ENCODE assay signal across 8 cellular contexts in genomic region chr3:48898383-48899234, GRCh38. TPM values are rescaled to one million over a fixed set of nuclear protein-coding genes. Genes with fewer than 3 reads are reported as not detected.
A peak's percentile ranks its signal among the peaks of the same experiment; 100 is the strongest.
DNase-seq lines count a peak whose midpoint lies in the region; ATAC-seq and TF ChIP-seq lines count a peak whose summit lies in the region.

TSS of gene SLC25A20 (minus strand) at chr3:48898882. CDS start at chr3:48898794, 88 bp downstream.

- 2% methylated on average over 54 of the region's 54 CpGs for WGBS in HUES64

- H3K27ac Mint-ChIP-seq in activated T-helper 2 cell treated with anti-CD3 and anti-CD28 coated beads, Interferon-gamma antibody, Interleukin-2, Interleukin-4, amounts not matched to agents 10 μg/mL and 5 μg/mL and 100 μg/mL, durations not matched to agents 14 hours and 24 hours and 36 hours = peak within 1 kb of the TSS; percentile 94
- peak within 1 kb of the TSS; percentile 24 to 86 (median 80) for H3K27ac Mint-ChIP-seq in nephron

- H3K9me3 Mint-ChIP-seq in activated T-helper 2 cell treated with anti-CD3 and anti-CD28 coated beads, Interferon-gamma antibody, Interleukin-2, Interleukin-4, amounts not matched to agents 10 μg/mL and 5 μg/mL and 100 μg/mL, durations not matched to agents 14 hours and 24 hours and 36 hours = no peaks in the 10 kb centered on the region
- H3K9me3 Mint-ChIP-seq in nephron = no peaks in the 10 kb centered on the region

- peak; percentile 18 for TF ChIP-seq CTCF in fibroblast of the aortic adventitia (IDR thresholded peaks at IDR 0.05; ENCODE audit: insufficient read depth, low read length)
- TF ChIP-seq CTCF in nephron (IDR thresholded peaks at IDR 0.05; ENCODE audit: unreplicated experiment in 3 of 3) = no peak

- intact Hi-C loops in activated T-helper 2 cell treated with anti-CD3 and anti-CD28 coated beads, Interferon-gamma antibody, Interleukin-2, Interleukin-4, amounts not matched to agents 10 μg/mL and 5 μg/mL and 100 μg/mL, durations not matched to agents 14 hours and 24 hours and 36 hours (cut with micrococcal nuclease) = loop anchor here (1.0 to 5.0 kb wide), 2 partner anchors 20 to 51 kb away; partner anchors contain the start of genes ARIH2 and PRKAR2A

- DNase-seq in DMS 273 treated with DMSO at 0.1 percent for 48 hours (lab: John Stamatoyannopoulos, UW) = peak; percentile 9
- DNase-seq in RPMI8226 = peak; percentile 97
- peak; percentile 89 for DNase-seq in activated T-helper 2 cell treated with anti-CD3 and anti-CD28 coated beads, Interferon-gamma antibody, Interleukin-2, Interleukin-4, amounts not matched to agents 10 μg/mL and 5 μg/mL and 100 μg/mL, durations not matched to agents 14 hours and 24 hours and 36 hours (ENCODE audit: low spot score)
- peak; percentile 73 for DNase-seq in fibroblast of the aortic adventitia (ENCODE audit: low read depth)
- DNase-seq in stimulated activated naive CD8-positive, alpha-beta T cell treated with anti-CD3 and anti-CD28 coated beads, Interleukin-15, Interleukin-2, amounts not matched to agents 100 U/mL and 50 U/mL, for 24 hours = peak; percentile 96

- no peaks in the 10 kb centered on the region for H3K27me3 Mint-ChIP-seq in activated T-helper 2 cell treated with anti-CD3 and anti-CD28 coated beads, Interferon-gamma antibody, Interleukin-2, Interleukin-4, amounts not matched to agents 10 μg/mL and 5 μg/mL and 100 μg/mL, durations not matched to agents 14 hours and 24 hours and 36 hours (ENCODE audit: low read depth)
- no peaks in the 10 kb centered on the region for H3K27me3 Mint-ChIP-seq in nephron (ENCODE audit: low read depth)

- H3K4me3 ChIP-seq in HUES64 (ENCODE audit: low read length) (peak within 1 kb of the TSS; percentile 71), fibroblast of the aortic adventitia (ENCODE audit: low read depth, low read length) (peak within 1 kb of the TSS; percentile 86)

- H3K4me3 Mint-ChIP-seq in activated T-helper 2 cell treated with anti-CD3 and anti-CD28 coated beads, Interferon-gamma antibody, Interleukin-2, Interleukin-4, amounts not matched to agents 10 μg/mL and 5 μg/mL and 100 μg/mL, durations not matched to agents 14 hours and 24 hours and 36 hours (ENCODE audit: low read depth) = peak within 1 kb of the TSS; percentile 90
- H3K4me3 Mint-ChIP-seq in nephron = peak within 1 kb of the TSS; percentile 92

- H3K4me1 ChIP-seq in HUES64 (ENCODE audit: insufficient read depth, low read length) = 0 out of 2 replicates have a peak, but pooled peaks cover 4% of the 10 kb centered on the region

- H3K27ac ChIP-seq in HUES64 (ENCODE audit: low read depth, low read length) = no peak within 1 kb of the TSS

- no peak within 1 kb of the TSS; the same call in 1 of the 2 replicates for H3K9ac ChIP-seq in HUES64 (ENCODE audit: low read depth, low read length)

- no peaks in the 10 kb centered on the region for H3K27me3 ChIP-seq in HUES64 (ENCODE audit: insufficient read depth, low read length)

- ATAC-seq in GM21423 (IDR thresholded peaks at IDR 0.05; ENCODE audit: unreplicated experiment) = peak; percentile 87
- peak; percentile 99 for ATAC-seq in stimulated activated naive CD8-positive, alpha-beta T cell treated with anti-CD3 and anti-CD28 coated beads, Interleukin-15, Interleukin-2, amounts not matched to agents 100 U/mL and 50 U/mL, for 24 hours

- no peaks in the 10 kb centered on the region for H3K9me3 ChIP-seq in HUES64 (ENCODE audit: insufficient read depth, low read depth, low read length)

- H3K4me1 Mint-ChIP-seq in activated T-helper 2 cell treated with anti-CD3 and anti-CD28 coated beads, Interferon-gamma antibody, Interleukin-2, Interleukin-4, amounts not matched to agents 10 μg/mL and 5 μg/mL and 100 μg/mL, durations not matched to agents 14 hours and 24 hours and 36 hours (ENCODE audit: low read depth) = peaks cover 33% of the 10 kb centered on the region
- peaks cover 22% of the 10 kb centered on the region for H3K4me1 Mint-ChIP-seq in nephron

- H3K36me3 Mint-ChIP-seq in activated T-helper 2 cell treated with anti-CD3 and anti-CD28 coated beads, Interferon-gamma antibody, Interleukin-2, Interleukin-4, amounts not matched to agents 10 μg/mL and 5 μg/mL and 100 μg/mL, durations not matched to agents 14 hours and 24 hours and 36 hours (ENCODE audit: low read depth) = peaks cover 5% of the 10 kb centered on the region
- H3K36me3 Mint-ChIP-seq in nephron (ENCODE audit: low read depth) = no peaks in the 10 kb centered on the region

- no peaks in the 10 kb centered on the region for H3K36me3 ChIP-seq in HUES64 (ENCODE audit: insufficient read depth, low read length)

RNA-seq across cellular contexts. Expression of gene SLC25A20, which starts in this region (rescaled TPM):
- 5.7 TPM for polyA plus RNA-seq in HUES64 (2013, experiment 1 of 2)
- polyA plus RNA-seq in HUES64 (2013, experiment 2 of 2) = 4.2 TPM
- 16.2 and 19.0 TPM in 2 replicates for total RNA-seq in activated T-helper 2 cell treated with anti-CD3 and anti-CD28 coated beads, Interferon-gamma antibody, Interleukin-2, Interleukin-4, amounts not matched to agents 10 μg/mL and 5 μg/mL and 100 μg/mL, durations not matched to agents 14 hours and 24 hours and 36 hours
- 17.7 and 20.9 TPM in 2 replicates for total RNA-seq in fibroblast of the aortic adventitia (ENCODE audit: low replicate concordance)

Comparison
In these comparisons a context has a peak if more than half of its experiments do, and no peak if none do; other contexts are left out.
1. DNase-seq: peak in every context shown above with its lines; median percentile 97 in RPMI8226; 96 in stimulated activated naive CD8-positive, alpha-beta T cell treated with anti-CD3 and anti-CD28 coated beads, Interleukin-15, Interleukin-2, amounts not matched to agents 100 U/mL and 50 U/mL, for 24 hours; 89 in activated T-helper 2 cell treated with anti-CD3 and anti-CD28 coated beads, Interferon-gamma antibody, Interleukin-2, Interleukin-4, amounts not matched to agents 10 μg/mL and 5 μg/mL and 100 μg/mL, durations not matched to agents 14 hours and 24 hours and 36 hours; 73 in fibroblast of the aortic adventitia; 9 in DMS 273 treated with DMSO at 0.1 percent for 48 hours.